In the genomic region with DNA sequence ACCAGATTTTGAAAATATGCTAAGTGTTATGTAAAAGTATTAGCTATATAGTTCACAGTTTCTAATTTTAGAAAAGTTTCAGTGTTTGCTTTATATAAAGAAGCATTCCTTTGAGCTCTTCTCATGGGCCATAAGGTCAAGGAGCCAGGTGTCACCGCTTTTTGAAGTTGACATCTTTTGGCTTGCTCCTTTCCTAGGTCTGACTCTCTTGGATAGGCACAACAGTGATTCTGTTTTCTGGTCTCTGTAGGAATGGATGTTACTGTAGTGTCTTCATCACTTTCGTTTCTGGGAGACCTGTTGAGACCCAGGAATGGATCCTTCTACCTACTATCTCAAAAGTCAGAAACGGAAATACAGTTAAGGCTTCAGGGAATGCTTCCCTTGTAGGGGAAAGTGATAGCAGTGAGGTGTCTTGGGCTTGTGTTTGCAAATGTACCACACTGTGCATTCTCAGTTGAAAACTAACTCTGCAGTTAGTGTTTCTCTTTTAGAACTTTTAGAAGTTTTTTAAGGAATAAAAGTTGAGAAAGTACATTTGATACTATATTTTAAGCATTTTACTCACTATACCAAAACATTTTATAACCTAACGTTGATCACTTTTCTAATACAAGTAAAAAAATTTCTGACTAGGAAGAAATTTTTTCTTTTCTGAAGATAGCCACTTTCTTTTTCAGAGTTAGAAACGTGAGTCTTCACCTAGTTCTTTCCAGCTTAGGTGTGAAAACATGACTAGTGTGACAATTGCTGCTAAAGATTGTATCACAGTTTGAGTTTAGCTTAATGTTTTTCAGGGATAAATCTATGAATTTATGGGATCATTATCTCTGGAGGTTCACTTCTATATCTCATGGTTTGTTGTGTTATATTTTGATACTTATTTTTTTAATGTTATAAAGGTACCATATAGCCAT, we compare ENCODE assay signal across 1 cellular context.
TF ChIP-seq lines count a peak whose summit lies in the region.

No MANE protein-coding gene starts in this region.

TF ChIP-seq in GM12878, 131 proteins besides CTCF, POLR2A, EP300 and RAD21:
- TF ChIP-seq, protein P1, sequence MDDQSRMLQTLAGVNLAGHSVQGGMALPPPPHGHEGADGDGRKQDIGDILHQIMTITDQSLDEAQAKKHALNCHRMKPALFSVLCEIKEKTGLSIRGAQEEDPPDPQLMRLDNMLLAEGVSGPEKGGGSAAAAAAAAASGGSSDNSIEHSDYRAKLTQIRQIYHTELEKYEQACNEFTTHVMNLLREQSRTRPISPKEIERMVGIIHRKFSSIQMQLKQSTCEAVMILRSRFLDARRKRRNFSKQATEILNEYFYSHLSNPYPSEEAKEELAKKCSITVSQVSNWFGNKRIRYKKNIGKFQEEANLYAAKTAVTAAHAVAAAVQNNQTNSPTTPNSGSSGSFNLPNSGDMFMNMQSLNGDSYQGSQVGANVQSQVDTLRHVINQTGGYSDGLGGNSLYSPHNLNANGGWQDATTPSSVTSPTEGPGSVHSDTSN (IDR thresholded peaks at IDR 0.05; ENCODE audit: insufficient replicate concordance, low read depth, low read length): no peak
- TF ChIP-seq, protein P2, sequence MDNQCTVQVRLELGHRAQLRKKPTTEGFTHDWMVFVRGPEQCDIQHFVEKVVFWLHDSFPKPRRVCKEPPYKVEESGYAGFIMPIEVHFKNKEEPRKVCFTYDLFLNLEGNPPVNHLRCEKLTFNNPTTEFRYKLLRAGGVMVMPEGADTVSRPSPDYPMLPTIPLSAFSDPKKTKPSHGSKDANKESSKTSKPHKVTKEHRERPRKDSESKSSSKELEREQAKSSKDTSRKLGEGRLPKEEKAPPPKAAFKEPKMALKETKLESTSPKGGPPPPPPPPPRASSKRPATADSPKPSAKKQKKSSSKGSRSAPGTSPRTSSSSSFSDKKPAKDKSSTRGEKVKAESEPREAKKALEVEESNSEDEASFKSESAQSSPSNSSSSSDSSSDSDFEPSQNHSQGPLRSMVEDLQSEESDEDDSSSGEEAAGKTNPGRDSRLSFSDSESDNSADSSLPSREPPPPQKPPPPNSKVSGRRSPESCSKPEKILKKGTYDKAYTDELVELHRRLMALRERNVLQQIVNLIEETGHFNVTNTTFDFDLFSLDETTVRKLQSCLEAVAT (IDR thresholded peaks at IDR 0.05): 0 out of 2 replicates have a peak, but pooled peaks have one; percentile 28
- TF ChIP-seq FOXM1 (IDR thresholded peaks at IDR 0.05; ENCODE audit: low read depth, low read length): no peak
- TF ChIP-seq, protein P3, sequence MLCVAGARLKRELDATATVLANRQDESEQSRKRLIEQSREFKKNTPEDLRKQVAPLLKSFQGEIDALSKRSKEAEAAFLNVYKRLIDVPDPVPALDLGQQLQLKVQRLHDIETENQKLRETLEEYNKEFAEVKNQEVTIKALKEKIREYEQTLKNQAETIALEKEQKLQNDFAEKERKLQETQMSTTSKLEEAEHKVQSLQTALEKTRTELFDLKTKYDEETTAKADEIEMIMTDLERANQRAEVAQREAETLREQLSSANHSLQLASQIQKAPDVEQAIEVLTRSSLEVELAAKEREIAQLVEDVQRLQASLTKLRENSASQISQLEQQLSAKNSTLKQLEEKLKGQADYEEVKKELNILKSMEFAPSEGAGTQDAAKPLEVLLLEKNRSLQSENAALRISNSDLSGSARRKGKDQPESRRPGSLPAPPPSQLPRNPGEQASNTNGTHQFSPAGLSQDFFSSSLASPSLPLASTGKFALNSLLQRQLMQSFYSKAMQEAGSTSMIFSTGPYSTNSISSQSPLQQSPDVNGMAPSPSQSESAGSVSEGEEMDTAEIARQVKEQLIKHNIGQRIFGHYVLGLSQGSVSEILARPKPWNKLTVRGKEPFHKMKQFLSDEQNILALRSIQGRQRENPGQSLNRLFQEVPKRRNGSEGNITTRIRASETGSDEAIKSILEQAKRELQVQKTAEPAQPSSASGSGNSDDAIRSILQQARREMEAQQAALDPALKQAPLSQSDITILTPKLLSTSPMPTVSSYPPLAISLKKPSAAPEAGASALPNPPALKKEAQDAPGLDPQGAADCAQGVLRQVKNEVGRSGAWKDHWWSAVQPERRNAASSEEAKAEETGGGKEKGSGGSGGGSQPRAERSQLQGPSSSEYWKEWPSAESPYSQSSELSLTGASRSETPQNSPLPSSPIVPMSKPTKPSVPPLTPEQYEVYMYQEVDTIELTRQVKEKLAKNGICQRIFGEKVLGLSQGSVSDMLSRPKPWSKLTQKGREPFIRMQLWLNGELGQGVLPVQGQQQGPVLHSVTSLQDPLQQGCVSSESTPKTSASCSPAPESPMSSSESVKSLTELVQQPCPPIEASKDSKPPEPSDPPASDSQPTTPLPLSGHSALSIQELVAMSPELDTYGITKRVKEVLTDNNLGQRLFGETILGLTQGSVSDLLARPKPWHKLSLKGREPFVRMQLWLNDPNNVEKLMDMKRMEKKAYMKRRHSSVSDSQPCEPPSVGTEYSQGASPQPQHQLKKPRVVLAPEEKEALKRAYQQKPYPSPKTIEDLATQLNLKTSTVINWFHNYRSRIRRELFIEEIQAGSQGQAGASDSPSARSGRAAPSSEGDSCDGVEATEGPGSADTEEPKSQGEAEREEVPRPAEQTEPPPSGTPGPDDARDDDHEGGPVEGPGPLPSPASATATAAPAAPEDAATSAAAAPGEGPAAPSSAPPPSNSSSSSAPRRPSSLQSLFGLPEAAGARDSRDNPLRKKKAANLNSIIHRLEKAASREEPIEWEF (IDR thresholded peaks at IDR 0.05; ENCODE audit: insufficient replicate concordance, low read depth, low read length): no peak
- TF ChIP-seq TCF12 (IDR thresholded peaks at IDR 0.05; ENCODE audit: low read depth, low read length): no peak
- no peak for TF ChIP-seq RBBP5 (conservative IDR thresholded peaks at IDR 0.05)
- TF ChIP-seq, protein P4, sequence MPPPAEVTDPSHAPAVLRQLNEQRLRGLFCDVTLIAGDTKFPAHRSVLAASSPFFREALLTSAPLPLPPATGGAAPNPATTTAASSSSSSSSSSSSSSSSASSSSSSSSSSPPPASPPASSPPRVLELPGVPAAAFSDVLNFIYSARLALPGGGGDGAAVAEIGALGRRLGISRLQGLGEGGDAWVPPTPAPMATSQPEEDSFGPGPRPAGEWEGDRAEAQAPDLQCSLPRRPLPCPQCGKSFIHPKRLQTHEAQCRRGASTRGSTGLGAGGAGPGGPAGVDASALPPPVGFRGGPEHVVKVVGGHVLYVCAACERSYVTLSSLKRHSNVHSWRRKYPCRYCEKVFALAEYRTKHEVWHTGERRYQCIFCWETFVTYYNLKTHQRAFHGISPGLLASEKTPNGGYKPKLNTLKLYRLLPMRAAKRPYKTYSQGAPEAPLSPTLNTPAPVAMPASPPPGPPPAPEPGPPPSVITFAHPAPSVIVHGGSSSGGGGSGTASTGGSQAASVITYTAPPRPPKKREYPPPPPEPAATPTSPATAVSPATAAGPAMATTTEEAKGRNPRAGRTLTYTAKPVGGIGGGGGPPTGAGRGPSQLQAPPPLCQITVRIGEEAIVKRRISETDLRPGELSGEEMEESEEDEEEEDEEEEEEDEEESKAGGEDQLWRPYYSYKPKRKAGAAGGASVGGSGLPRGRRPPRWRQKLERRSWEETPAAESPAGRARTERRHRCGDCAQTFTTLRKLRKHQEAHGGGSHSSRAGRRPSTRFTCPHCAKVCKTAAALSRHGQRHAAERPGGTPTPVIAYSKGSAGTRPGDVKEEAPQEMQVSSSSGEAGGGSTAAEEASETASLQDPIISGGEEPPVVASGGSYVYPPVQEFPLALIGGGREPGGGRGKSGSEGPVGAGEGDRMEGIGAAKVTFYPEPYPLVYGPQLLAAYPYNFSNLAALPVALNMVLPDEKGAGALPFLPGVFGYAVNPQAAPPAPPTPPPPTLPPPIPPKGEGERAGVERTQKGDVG (CRISPR knock-in tag; IDR thresholded peaks at IDR 0.05): no peak
- TF ChIP-seq BRCA1 (IDR thresholded peaks at IDR 0.05; ENCODE audit: low read depth, low read length): no peak
- TF ChIP-seq CHD2 (IDR thresholded peaks at IDR 0.05; ENCODE audit: borderline replicate concordance, low read depth, low read length): no peak
- TF ChIP-seq, protein P5, sequence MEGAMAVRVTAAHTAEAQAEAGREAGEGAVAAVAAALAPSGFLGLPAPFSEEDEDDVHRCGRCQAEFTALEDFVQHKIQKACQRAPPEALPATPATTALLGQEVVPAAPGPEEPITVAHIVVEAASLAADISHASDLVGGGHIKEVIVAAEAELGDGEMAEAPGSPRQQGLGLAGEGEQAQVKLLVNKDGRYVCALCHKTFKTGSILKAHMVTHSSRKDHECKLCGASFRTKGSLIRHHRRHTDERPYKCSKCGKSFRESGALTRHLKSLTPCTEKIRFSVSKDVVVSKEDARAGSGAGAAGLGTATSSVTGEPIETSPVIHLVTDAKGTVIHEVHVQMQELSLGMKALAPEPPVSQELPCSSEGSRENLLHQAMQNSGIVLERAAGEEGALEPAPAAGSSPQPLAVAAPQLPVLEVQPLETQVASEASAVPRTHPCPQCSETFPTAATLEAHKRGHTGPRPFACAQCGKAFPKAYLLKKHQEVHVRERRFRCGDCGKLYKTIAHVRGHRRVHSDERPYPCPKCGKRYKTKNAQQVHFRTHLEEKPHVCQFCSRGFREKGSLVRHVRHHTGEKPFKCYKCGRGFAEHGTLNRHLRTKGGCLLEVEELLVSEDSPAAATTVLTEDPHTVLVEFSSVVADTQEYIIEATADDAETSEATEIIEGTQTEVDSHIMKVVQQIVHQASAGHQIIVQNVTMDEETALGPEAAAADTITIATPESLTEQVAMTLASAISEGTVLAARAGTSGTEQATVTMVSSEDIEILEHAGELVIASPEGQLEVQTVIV (IDR thresholded peaks at IDR 0.05; ENCODE audit: borderline replicate concordance, partially characterized antibody): no peak
- no peak for TF ChIP-seq STAT3 (IDR thresholded peaks at IDR 0.05; ENCODE audit: low read depth, low read length)
- TF ChIP-seq MEF2B (IDR thresholded peaks at IDR 0.05; ENCODE audit: partially characterized antibody, poor library complexity, severe bottlenecking): no peak
- TF ChIP-seq, protein P6, sequence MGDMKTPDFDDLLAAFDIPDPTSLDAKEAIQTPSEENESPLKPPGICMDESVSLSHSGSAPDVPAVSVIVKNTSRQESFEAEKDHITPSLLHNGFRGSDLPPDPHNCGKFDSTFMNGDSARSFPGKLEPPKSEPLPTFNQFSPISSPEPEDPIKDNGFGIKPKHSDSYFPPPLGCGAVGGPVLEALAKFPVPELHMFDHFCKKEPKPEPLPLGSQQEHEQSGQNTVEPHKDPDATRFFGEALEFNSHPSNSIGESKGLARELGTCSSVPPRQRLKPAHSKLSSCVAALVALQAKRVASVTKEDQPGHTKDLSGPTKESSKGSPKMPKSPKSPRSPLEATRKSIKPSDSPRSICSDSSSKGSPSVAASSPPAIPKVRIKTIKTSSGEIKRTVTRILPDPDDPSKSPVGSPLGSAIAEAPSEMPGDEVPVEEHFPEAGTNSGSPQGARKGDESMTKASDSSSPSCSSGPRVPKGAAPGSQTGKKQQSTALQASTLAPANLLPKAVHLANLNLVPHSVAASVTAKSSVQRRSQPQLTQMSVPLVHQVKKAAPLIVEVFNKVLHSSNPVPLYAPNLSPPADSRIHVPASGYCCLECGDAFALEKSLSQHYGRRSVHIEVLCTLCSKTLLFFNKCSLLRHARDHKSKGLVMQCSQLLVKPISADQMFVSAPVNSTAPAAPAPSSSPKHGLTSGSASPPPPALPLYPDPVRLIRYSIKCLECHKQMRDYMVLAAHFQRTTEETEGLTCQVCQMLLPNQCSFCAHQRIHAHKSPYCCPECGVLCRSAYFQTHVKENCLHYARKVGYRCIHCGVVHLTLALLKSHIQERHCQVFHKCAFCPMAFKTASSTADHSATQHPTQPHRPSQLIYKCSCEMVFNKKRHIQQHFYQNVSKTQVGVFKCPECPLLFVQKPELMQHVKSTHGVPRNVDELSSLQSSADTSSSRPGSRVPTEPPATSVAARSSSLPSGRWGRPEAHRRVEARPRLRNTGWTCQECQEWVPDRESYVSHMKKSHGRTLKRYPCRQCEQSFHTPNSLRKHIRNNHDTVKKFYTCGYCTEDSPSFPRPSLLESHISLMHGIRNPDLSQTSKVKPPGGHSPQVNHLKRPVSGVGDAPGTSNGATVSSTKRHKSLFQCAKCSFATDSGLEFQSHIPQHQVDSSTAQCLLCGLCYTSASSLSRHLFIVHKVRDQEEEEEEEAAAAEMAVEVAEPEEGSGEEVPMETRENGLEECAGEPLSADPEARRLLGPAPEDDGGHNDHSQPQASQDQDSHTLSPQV (IDR thresholded peaks at IDR 0.05): no peak
- TF ChIP-seq CREB1 (IDR thresholded peaks at IDR 0.05; ENCODE audit: low read depth): no peak
- TF ChIP-seq, protein P7, sequence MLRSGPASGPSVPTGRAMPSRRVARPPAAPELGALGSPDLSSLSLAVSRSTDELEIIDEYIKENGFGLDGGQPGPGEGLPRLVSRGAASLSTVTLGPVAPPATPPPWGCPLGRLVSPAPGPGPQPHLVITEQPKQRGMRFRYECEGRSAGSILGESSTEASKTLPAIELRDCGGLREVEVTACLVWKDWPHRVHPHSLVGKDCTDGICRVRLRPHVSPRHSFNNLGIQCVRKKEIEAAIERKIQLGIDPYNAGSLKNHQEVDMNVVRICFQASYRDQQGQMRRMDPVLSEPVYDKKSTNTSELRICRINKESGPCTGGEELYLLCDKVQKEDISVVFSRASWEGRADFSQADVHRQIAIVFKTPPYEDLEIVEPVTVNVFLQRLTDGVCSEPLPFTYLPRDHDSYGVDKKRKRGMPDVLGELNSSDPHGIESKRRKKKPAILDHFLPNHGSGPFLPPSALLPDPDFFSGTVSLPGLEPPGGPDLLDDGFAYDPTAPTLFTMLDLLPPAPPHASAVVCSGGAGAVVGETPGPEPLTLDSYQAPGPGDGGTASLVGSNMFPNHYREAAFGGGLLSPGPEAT (IDR thresholded peaks at IDR 0.05; ENCODE audit: low read depth): no peak
- TF ChIP-seq, protein P8, sequence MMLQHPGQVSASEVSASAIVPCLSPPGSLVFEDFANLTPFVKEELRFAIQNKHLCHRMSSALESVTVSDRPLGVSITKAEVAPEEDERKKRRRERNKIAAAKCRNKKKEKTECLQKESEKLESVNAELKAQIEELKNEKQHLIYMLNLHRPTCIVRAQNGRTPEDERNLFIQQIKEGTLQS (IDR thresholded peaks at IDR 0.05; ENCODE audit: borderline replicate concordance, extremely low read depth, low read depth, low read length): no peak
- TF ChIP-seq SMAD5 (IDR thresholded peaks at IDR 0.05; ENCODE audit: low read depth): no peak
- TF ChIP-seq CHD1 (IDR thresholded peaks at IDR 0.05; ENCODE audit: low read depth, low read length): no peak
- TF ChIP-seq BHLHE40 (IDR thresholded peaks at IDR 0.05; ENCODE audit: borderline replicate concordance in 1 of 2, low read depth in 2 of 2, low read length in 1 of 2): peak; percentile 81; a peak in 3 of 4 replicates
- no peak for TF ChIP-seq SIX5 (IDR thresholded peaks at IDR 0.05; ENCODE audit: low read depth, low read length, severe bottlenecking)
- no peak for TF ChIP-seq NR2C1 (IDR thresholded peaks at IDR 0.05)
- no peak for TF ChIP-seq HCFC1 (IDR thresholded peaks at IDR 0.05; ENCODE audit: low read length)
- peak in 1 of 2 experiments; percentile 15; a peak in 1 of 4 replicates for TF ChIP-seq IKZF2 (IDR thresholded peaks at IDR 0.05)
- no peak for TF ChIP-seq ESRRA (IDR thresholded peaks at IDR 0.05; ENCODE audit: low read length)
- no peak for TF ChIP-seq SIN3A (IDR thresholded peaks at IDR 0.05; ENCODE audit: low read depth, low read length)
